Comparison of ENCODE assay signal across 22 cellular contexts in genomic region chr12:72313757-72314270, GRCh38. TPM values are rescaled to one million over a fixed set of nuclear protein-coding genes. Genes with fewer than 3 reads are reported as not detected.
"Had no signal": no experiment of that assay in that cellular context is flagged by ENCODE, and none has a peak within 500 bp of the region (broad histone marks: within the 10 kb centered on the region; RNA-seq: fewer than 3 reads in every experiment).

No MANE protein-coding gene starts in this region.

- H3K9me3 Mint-ChIP-seq: activated CD4-positive, alpha-beta T cell treated with anti-CD3 and anti-CD28 coated beads, Interleukin-2, amount 10 ng/mL, durations not matched to agents 24 days and 14 days; activated CD8-positive, alpha-beta T cell treated with anti-CD3 and anti-CD28 coated beads for 36 hours; activated naive CD8-positive, alpha-beta T cell treated with anti-CD3 and anti-CD28 coated beads for 36 hours; activated T-helper 17 cell treated with anti-CD3 and anti-CD28 coated beads, Interleukin-2, amount 50 U/mL, for 72 hours had no signal

- H3K36me3 ChIP-seq: left lung, pancreas, right lobe of liver, thoracic aorta, upper lobe of left lung had no signal

- ATAC-seq: activated CD8-positive, alpha-beta T cell treated with anti-CD3 and anti-CD28 coated beads for 36 hours; activated T-helper 17 cell treated with anti-CD3 and anti-CD28 coated beads, Interleukin-2, amount 50 U/mL, for 72 hours; left lung; right lobe of liver; stimulated activated effector memory CD8-positive, alpha-beta T cell treated with anti-CD3 and anti-CD28 coated beads, Interleukin-12 subunit alpha, Interleukin-12 subunit beta, amount 100 ng/mL, for 72 hours had no signal

- H3K4me1 Mint-ChIP-seq: activated CD4-positive, alpha-beta T cell treated with anti-CD3 and anti-CD28 coated beads, Interleukin-2, amount 10 ng/mL, durations not matched to agents 24 days and 14 days; activated naive CD8-positive, alpha-beta T cell treated with anti-CD3 and anti-CD28 coated beads for 36 hours; activated T-helper 17 cell treated with anti-CD3 and anti-CD28 coated beads, Interleukin-2, amount 50 U/mL, for 72 hours; stimulated activated effector memory CD8-positive, alpha-beta T cell treated with anti-CD3 and anti-CD28 coated beads, Interleukin-12 subunit alpha, Interleukin-12 subunit beta, amount 100 ng/mL, for 72 hours had no signal

- H3K27me3 Mint-ChIP-seq: activated CD4-positive, alpha-beta T cell treated with anti-CD3 and anti-CD28 coated beads, Interleukin-2, amount 10 ng/mL, durations not matched to agents 24 days and 14 days; activated CD8-positive, alpha-beta T cell treated with anti-CD3 and anti-CD28 coated beads for 36 hours; activated naive CD8-positive, alpha-beta T cell treated with anti-CD3 and anti-CD28 coated beads for 36 hours; activated T-helper 17 cell treated with anti-CD3 and anti-CD28 coated beads, Interleukin-2, amount 50 U/mL, for 72 hours had no signal

- H3K4me1 ChIP-seq: left lung, right lobe of liver, upper lobe of left lung had no signal

- H3K9me3 ChIP-seq: left lung, pancreas, right lobe of liver, thoracic aorta, upper lobe of left lung had no signal

- H3K36me3 Mint-ChIP-seq: activated naive CD8-positive, alpha-beta T cell treated with anti-CD3 and anti-CD28 coated beads for 36 hours; stimulated activated effector memory CD8-positive, alpha-beta T cell treated with anti-CD3 and anti-CD28 coated beads, Interleukin-12 subunit alpha, Interleukin-12 subunit beta, amount 100 ng/mL, for 72 hours had no signal

- H3K27me3 ChIP-seq: left lung, pancreas, right lobe of liver, upper lobe of left lung had no signal

- H3K4me3 Mint-ChIP-seq: activated CD4-positive, alpha-beta T cell treated with anti-CD3 and anti-CD28 coated beads, Interleukin-2, amount 10 ng/mL, durations not matched to agents 24 days and 14 days; activated CD8-positive, alpha-beta T cell treated with anti-CD3 and anti-CD28 coated beads for 36 hours; activated naive CD8-positive, alpha-beta T cell treated with anti-CD3 and anti-CD28 coated beads for 36 hours; activated T-helper 17 cell treated with anti-CD3 and anti-CD28 coated beads, Interleukin-2, amount 50 U/mL, for 72 hours; neural crest cell; stimulated activated effector memory CD8-positive, alpha-beta T cell treated with anti-CD3 and anti-CD28 coated beads, Interleukin-12 subunit alpha, Interleukin-12 subunit beta, amount 100 ng/mL, for 72 hours had no signal

- DNase-seq: activated CD4-positive, alpha-beta T cell treated with anti-CD3 and anti-CD28 coated beads, Interleukin-2, amount 10 ng/mL, durations not matched to agents 24 days and 14 days; activated CD8-positive, alpha-beta T cell treated with anti-CD3 and anti-CD28 coated beads for 36 hours; activated naive CD4-positive, alpha-beta T cell; activated naive CD8-positive, alpha-beta T cell treated with anti-CD3 and anti-CD28 coated beads for 36 hours; activated T-cell treated with anti-CD3 and anti-CD28 coated beads, Interleukin-2, amount 50 U/mL, for 1 hour; anterior cingulate cortex; cortex of kidney; erythroblast; left lung; pancreas; right lobe of liver; small intestine; stimulated activated CD4-positive, alpha-beta T cell treated with anti-CD3 and anti-CD28 coated beads, Interleukin-4, amount 100 ng/mL, for 24 hours; upper lobe of left lung had no signal

- H3K27ac ChIP-seq: left lung, pancreas, right lobe of liver, thoracic aorta, upper lobe of left lung had no signal

- H3K27ac Mint-ChIP-seq: activated CD4-positive, alpha-beta T cell treated with anti-CD3 and anti-CD28 coated beads, Interleukin-2, amount 10 ng/mL, durations not matched to agents 24 days and 14 days; activated CD8-positive, alpha-beta T cell treated with anti-CD3 and anti-CD28 coated beads for 36 hours; activated naive CD8-positive, alpha-beta T cell treated with anti-CD3 and anti-CD28 coated beads for 36 hours; activated T-helper 17 cell treated with anti-CD3 and anti-CD28 coated beads, Interleukin-2, amount 50 U/mL, for 72 hours; stimulated activated effector memory CD8-positive, alpha-beta T cell treated with anti-CD3 and anti-CD28 coated beads, Interleukin-12 subunit alpha, Interleukin-12 subunit beta, amount 100 ng/mL, for 72 hours had no signal

- H3K4me3 ChIP-seq: left lung, pancreas, right lobe of liver, thoracic aorta, upper lobe of left lung had no signal

RNA-seq across cellular contexts. Expression of gene TRHDE, which starts 41.6 kb away (rescaled TPM):
- total RNA-seq: activated CD4-positive, alpha-beta T cell treated with anti-CD3 and anti-CD28 coated beads, Interleukin-2, amount 10 ng/mL, durations not matched to agents 24 days and 14 days; activated CD8-positive, alpha-beta T cell treated with anti-CD3 and anti-CD28 coated beads for 36 hours; activated naive CD8-positive, alpha-beta T cell treated with anti-CD3 and anti-CD28 coated beads for 36 hours; activated T-helper 17 cell treated with anti-CD3 and anti-CD28 coated beads, Interleukin-2, amount 50 U/mL, for 72 hours; lung microvascular endothelial cell; myocyte; pulmonary artery endothelial cell; T-helper 1 cell treated with Interleukin-12 subunit alpha and Interleukin-12 subunit beta and Interleukin-4 antibody, amounts not matched to agents 30 ng/mL and 1 ng/mL, for 36 hours had no signal
